Comparison of ENCODE assay signal across 16 cellular contexts in genomic region chr5:142856269-142856668, GRCh38.
DNase-seq lines count a peak whose midpoint lies in the region; ATAC-seq and TF ChIP-seq lines count a peak whose summit lies in the region.
"Had no signal": no experiment of that assay in that cellular context is flagged by ENCODE, and none has a peak within 500 bp of the region (broad histone marks: within the 10 kb centered on the region; RNA-seq: fewer than 3 reads in every experiment).

No MANE protein-coding gene starts in this region.

- no peak overlapping the region for H4K8ac ChIP-seq in mesenchymal stem cell (ENCODE audit: low read length)

- no peaks in the 10 kb centered on the region for H3K9me3 ChIP-seq in mesenchymal stem cell (ENCODE audit: control insufficient read depth, low read length)
- H3K9me3 ChIP-seq in upper lobe of right lung = no peaks in the 10 kb centered on the region
- H3K9me3 ChIP-seq: A549, Caco-2 had no signal

- no peak overlapping the region for H4K91ac ChIP-seq in mesenchymal stem cell (ENCODE audit: low read length)

- H3K27ac Mint-ChIP-seq in stimulated activated effector memory CD8-positive, alpha-beta T cell treated with anti-CD3 and anti-CD28 coated beads, Interleukin-12 subunit alpha, Interleukin-12 subunit beta, amount 100 ng/mL, for 72 hours = peak overlapping the region; percentile 81
- H3K27ac Mint-ChIP-seq: CD4-positive, alpha-beta T cell had no signal

- H3K4me3 ChIP-seq in mesenchymal stem cell (ENCODE audit: insufficient read depth in 1 of 2, low read depth in 1 of 2, low read length in 2 of 2) = no peak overlapping the region
- no peak overlapping the region for H3K4me3 ChIP-seq in upper lobe of right lung
- H3K4me3 ChIP-seq: A549 had no signal

- no peak overlapping the region for H3K4ac ChIP-seq in mesenchymal stem cell (ENCODE audit: low read depth in 1 of 2, low read length in 2 of 2)

- H3K4me2 ChIP-seq in mesenchymal stem cell (ENCODE audit: low read length, poor library complexity, severe bottlenecking) = no peak overlapping the region

- no peak overlapping the region for H2BK15ac ChIP-seq in mesenchymal stem cell (ENCODE audit: low read depth, poor library complexity, severe bottlenecking)

- H3K4me3 Mint-ChIP-seq in stimulated activated effector memory CD8-positive, alpha-beta T cell treated with anti-CD3 and anti-CD28 coated beads, Interleukin-12 subunit alpha, Interleukin-12 subunit beta, amount 100 ng/mL, for 72 hours = no peak overlapping the region
- H3K4me3 Mint-ChIP-seq: CD4-positive, alpha-beta T cell; IgD-negative memory B cell had no signal

- peak; percentile 33 for DNase-seq in activated CD8-positive, alpha-beta memory T cell treated with anti-CD3 and anti-CD28 coated beads for 24 hours
- DNase-seq in activated CD8-positive, alpha-beta memory T cell treated with anti-CD3 and anti-CD28 coated beads, Interleukin-2, amount 50 U/mL, for 48 hours = no peak
- DNase-seq in mesenchymal stem cell (no peak), NCI-H526 treated with DMSO at 0.1 percent for 48 hours (lab: John Stamatoyannopoulos, UW) (no peak), upper lobe of right lung (no peak)
- no peak for DNase-seq in stimulated activated effector memory CD8-positive, alpha-beta T cell treated with anti-CD3 and anti-CD28 coated beads, Interleukin-12 subunit alpha, Interleukin-12 subunit beta, amount 100 ng/mL, for 72 hours (ENCODE audit: low spot score in 2 of 2)
- DNase-seq: AML-193; Caco-2; CD4-positive, alpha-beta T cell; GOT3; H7 had no signal

- H2BK12ac ChIP-seq in mesenchymal stem cell (ENCODE audit: low read length in 2 of 2) = no peak overlapping the region

- H3K36me3 ChIP-seq in mesenchymal stem cell (ENCODE audit: control insufficient read depth in 1 of 2, insufficient read depth in 2 of 2, low read depth in 1 of 2, low read length in 2 of 2) (no peaks in the 10 kb centered on the region), upper lobe of right lung (no peaks in the 10 kb centered on the region)

- H3K79me1 ChIP-seq in mesenchymal stem cell (replicated peaks; ENCODE audit: low read length, poor library complexity, severe bottlenecking) = peaks cover 42% of the 10 kb centered on the region

- no peak overlapping the region for H3K14ac ChIP-seq in mesenchymal stem cell (ENCODE audit: low read length in 2 of 2)

- H3K27ac ChIP-seq in mesenchymal stem cell (ENCODE audit: low read length, poor library complexity, severe bottlenecking) = no peak overlapping the region
- no peak overlapping the region for H3K27ac ChIP-seq in upper lobe of right lung
- H3K27ac ChIP-seq: 22Rv1 had no signal

- peak; percentile 64 for ATAC-seq in stimulated activated effector memory CD8-positive, alpha-beta T cell treated with anti-CD3 and anti-CD28 coated beads, Interleukin-12 subunit alpha, Interleukin-12 subunit beta, amount 100 ng/mL, for 72 hours
- ATAC-seq in GM18909 (IDR thresholded peaks at IDR 0.05; ENCODE audit: poor library complexity, unreplicated experiment) (no peak), upper lobe of right lung (no peak)
- ATAC-seq: HepG2 had no signal

- H3K36me3 Mint-ChIP-seq in stimulated activated effector memory CD8-positive, alpha-beta T cell treated with anti-CD3 and anti-CD28 coated beads, Interleukin-12 subunit alpha, Interleukin-12 subunit beta, amount 100 ng/mL, for 72 hours = no peaks in the 10 kb centered on the region
- H3K36me3 Mint-ChIP-seq: IgD-negative memory B cell had no signal

- H3K18ac ChIP-seq in mesenchymal stem cell (ENCODE audit: low read depth in 1 of 2, low read length in 2 of 2) = no peak overlapping the region

- H2AK5ac ChIP-seq in mesenchymal stem cell (ENCODE audit: low read length, severe bottlenecking) = peak overlapping the region; percentile 79

- no peaks in the 10 kb centered on the region for H3K9me3 Mint-ChIP-seq in stimulated activated effector memory CD8-positive, alpha-beta T cell treated with anti-CD3 and anti-CD28 coated beads, Interleukin-12 subunit alpha, Interleukin-12 subunit beta, amount 100 ng/mL, for 72 hours
- H3K9me3 Mint-ChIP-seq: CD4-positive, alpha-beta T cell; IgD-negative memory B cell had no signal

- H3K27me3 ChIP-seq in mesenchymal stem cell (ENCODE audit: control insufficient read depth in 1 of 2, insufficient read depth in 1 of 2, low read length in 2 of 2) (no peaks in the 10 kb centered on the region), upper lobe of right lung (no peaks in the 10 kb centered on the region)

- no peak overlapping the region for H2BK5ac ChIP-seq in mesenchymal stem cell (ENCODE audit: low read depth, low read length, poor library complexity, severe bottlenecking)

- peaks cover 78% of the 10 kb centered on the region for H3K4me1 Mint-ChIP-seq in stimulated activated effector memory CD8-positive, alpha-beta T cell treated with anti-CD3 and anti-CD28 coated beads, Interleukin-12 subunit alpha, Interleukin-12 subunit beta, amount 100 ng/mL, for 72 hours

- no peak overlapping the region for H2AFZ ChIP-seq in mesenchymal stem cell (ENCODE audit: low read depth, low read length)

- no peak overlapping the region for H3K23ac ChIP-seq in mesenchymal stem cell (ENCODE audit: low read length in 2 of 2)

- H3K4me1 ChIP-seq in mesenchymal stem cell (ENCODE audit: control insufficient read depth, insufficient read depth, low read depth, low read length) (peaks cover 12% of the 10 kb centered on the region), upper lobe of right lung (peaks cover 38% of the 10 kb centered on the region)

- H2BK120ac ChIP-seq in mesenchymal stem cell (ENCODE audit: low read depth, low read length) = no peak overlapping the region

- intact Hi-C loops in upper lobe of right lung (cut with DNase I) = no loop called here

- WGBS in mesenchymal stem cell = 76% methylated on average over 4 of the region's 5 CpGs

- H3K9ac ChIP-seq in mesenchymal stem cell (ENCODE audit: low read length) = no peak overlapping the region

- no peak for TF ChIP-seq CTCF in upper lobe of right lung (IDR thresholded peaks at IDR 0.05)
